In genomic region chr1:176783281-176783680, GRCh38 we compare ENCODE assay signal across 29 cellular contexts.
"Had no signal": no experiment of that assay in that cellular context is flagged by ENCODE, and none has a peak within 500 bp of the region (broad histone marks: within the 10 kb centered on the region; RNA-seq: fewer than 3 reads in every experiment).

No MANE protein-coding gene starts in this region.

- DNase-seq: colonic mucosa; cortex of kidney; dermis blood vessel endothelial cell; dorsolateral prefrontal cortex; effector CD4-positive, alpha-beta T cell; effector CD8-positive, alpha-beta T cell; effector memory CD4-positive, alpha-beta T cell; effector memory CD8-positive, alpha-beta T cell; endodermal cell; erythroblast; esophagus squamous epithelium; foreskin fibroblast; foreskin keratinocyte; foreskin melanocyte; gastrocnemius medialis; glutamatergic neuron; head of caudate nucleus; heart left ventricle; heart right ventricle had no signal

- H3K4me2 ChIP-seq: hepatocyte had no signal

- H3K4me3 ChIP-seq: colonic mucosa, coronary artery, dorsolateral prefrontal cortex, esophagus muscularis mucosa, esophagus squamous epithelium, gastrocnemius medialis, gastroesophageal sphincter, heart left ventricle, heart right ventricle, hepatocyte had no signal

- ATAC-seq: effector memory CD8-positive, alpha-beta T cell; esophagus mucosa; foreskin keratinocyte; gastrocnemius medialis; gastroesophageal sphincter; heart left ventricle; heart right ventricle had no signal

- H2AFZ ChIP-seq: hepatocyte had no signal

- H3K79me2 ChIP-seq: hepatocyte had no signal

- H3K36me3 ChIP-seq: colonic mucosa, esophagus muscularis mucosa, esophagus squamous epithelium, gastrocnemius medialis, gastroesophageal sphincter, heart left ventricle, heart right ventricle had no signal

- H3K4me1 ChIP-seq: colonic mucosa, esophagus squamous epithelium, foreskin keratinocyte, gastrocnemius medialis had no signal

- H3K9me3 ChIP-seq: colonic mucosa, esophagus muscularis mucosa, esophagus squamous epithelium, gastrocnemius medialis, gastroesophageal sphincter, heart left ventricle, heart right ventricle had no signal

- FAIRE-seq: colon, endometrium, endothelial cell of umbilical vein, frontal cortex had no signal

- H3K27me3 ChIP-seq: colonic mucosa, dorsolateral prefrontal cortex, esophagus muscularis mucosa, esophagus squamous epithelium, foreskin keratinocyte, gastrocnemius medialis, heart left ventricle, heart right ventricle, hepatocyte had no signal

- H3K27ac ChIP-seq: colonic mucosa, coronary artery, dorsolateral prefrontal cortex, epithelial cell of prostate, esophagus muscularis mucosa, esophagus squamous epithelium, foreskin keratinocyte, gastrocnemius medialis, gastroesophageal sphincter, heart left ventricle, heart right ventricle, hepatocyte had no signal
